8 cellular contexts compared by ENCODE assay signal in genomic region chr19:16324384-16325160, GRCh38. TPM values are rescaled to one million over a fixed set of nuclear protein-coding genes. Genes with fewer than 3 reads are reported as not detected.
DNase-seq lines count a peak whose midpoint lies in the region; ATAC-seq and TF ChIP-seq lines count a peak whose summit lies in the region.

KLF2 (plus strand) TSS chr19:16324826; CDS start chr19:16324924, 98 bp downstream.

- no peak for TF ChIP-seq CTCF in PC-3 (conservative IDR thresholded peaks at IDR 0.05; ENCODE audit: low read depth, low read length)

- no TSS peak for BruUV-seq in PC-3 (replicated peaks; lab: Mats Ljungman, UMichigan)

- peak within 1 kb of the TSS; percentile 81 for H3K9ac ChIP-seq in PC-3 (ENCODE audit: low read length)

- H3K4me3 Mint-ChIP-seq in naive B cell, result peak within 1 kb of the TSS; percentile 88 to 97 (median 92)

- H3K27ac ChIP-seq in PC-3 (ENCODE audit: low read length), result peak within 1 kb of the TSS; percentile 9; the same call in 1 of the 2 replicates

- H3K36me3 Mint-ChIP-seq in naive B cell, result peaks cover 22 to 29% of the 10 kb centered on the region in 2 donors

- H3K9me2 ChIP-seq in PC-3 (replicated peaks; ENCODE audit: low read length), result no peaks in the 10 kb centered on the region

- peak within 1 kb of the TSS; percentile 99 to 100 (median 99) for H3K27ac Mint-ChIP-seq in naive B cell

- ATAC-seq in GM19025 (IDR thresholded peaks at IDR 0.05; ENCODE audit: low read depth, unreplicated experiment) (peak; percentile 76), HG03354 (IDR thresholded peaks at IDR 0.05; ENCODE audit: poor library complexity, severe bottlenecking, unreplicated experiment) (peak; percentile 73), PC-3 (peak; percentile 95), naive B cell (ENCODE audit: low read depth in 2 of 2) (peak; percentile 62 to 66)

- H3K27me3 ChIP-seq in PC-3 (ENCODE audit: low read length), result no peaks in the 10 kb centered on the region

- peak within 1 kb of the TSS; percentile 77 for H2AFZ ChIP-seq in PC-3 (ENCODE audit: low read length)

- no peaks in the 10 kb centered on the region for H3K79me2 ChIP-seq in PC-3 (ENCODE audit: low read length)

- no peaks in the 10 kb centered on the region for H3F3A ChIP-seq in PC-3 (ENCODE audit: low read length, unreplicated experiment)

- H4K20me1 ChIP-seq in PC-3 (ENCODE audit: low read length), result no peaks in the 10 kb centered on the region

- H3K9me3 ChIP-seq in PC-3 (ENCODE audit: low read length), result no peaks in the 10 kb centered on the region

- POLR2A ChIA-PET in PC-3 (lab: Charles Lee; ENCODE audit: unreplicated experiment), result interaction anchor here (0.6 to 1.0 kb wide), 8 partner anchors 31 to 1677 kb away, joined by 3 to 16 read pairs (median 4); no protein-coding TSS in a partner anchor

- intact Hi-C loops in PC-3 (cut with micrococcal nuclease), result loop anchor here (1.0 to 2.0 kb wide), 2 partner anchors 32 to 45 kb away; no protein-coding TSS in a partner anchor

- DNase-seq in Ammon's horn (ENCODE audit: low spot score), result peak; percentile 75
- peak; percentile 90 for DNase-seq in PC-3
- DNase-seq in activated T-cell treated with anti-CD3 and anti-CD28 coated beads, Interleukin-2, amount 50 U/mL, for 48 hours, result peak; percentile 78 to 83
- peak; percentile 95 for DNase-seq in fibroblast of gingiva (ENCODE audit: low read depth)
- DNase-seq in naive B cell, result peak; percentile 94
- peak; percentile 54 to 63 for DNase-seq in stimulated activated CD8-positive, alpha-beta memory T cell treated with anti-CD3 and anti-CD28 coated beads, Interleukin-7, amount 100 ng/mL, for 48 hours (ENCODE audit: extremely low read depth in 1 of 2, low read depth in 1 of 2)

- H3K4me1 ChIP-seq in PC-3 (ENCODE audit: insufficient read depth, low read length), result no peaks in the 10 kb centered on the region

- H3K4me3 ChIP-seq in PC-3 (ENCODE audit: low read length), result peak within 1 kb of the TSS; percentile 84

- peak within 1 kb of the TSS; percentile 95 for H3K4me2 ChIP-seq in PC-3 (ENCODE audit: low read length)

- H3K4me1 Mint-ChIP-seq in naive B cell, result peaks cover 51 to 64% (median 61%) of the 10 kb centered on the region in 3 donors

- CTCF ChIA-PET in PC-3 (lab: Charles Lee), result interaction anchor here (0.5 kb wide), 1 partner anchor 11 kb away, joined by 8 read pairs; no protein-coding TSS in a partner anchor

- H3K36me3 ChIP-seq in PC-3 (ENCODE audit: low read depth, low read length), result no peaks in the 10 kb centered on the region

- H3K27me3 Mint-ChIP-seq in naive B cell, result no peaks in the 10 kb centered on the region

- H3K9me3 Mint-ChIP-seq in naive B cell, result peaks cover 0 to 6% (median 0%) of the 10 kb centered on the region in 7 donors

RNA-seq across cellular contexts. Expression of gene KLF2, which starts in this region (rescaled TPM):
- 4.8 and 6.6 TPM in 2 replicates for total RNA-seq in PC-3 (2014; rRNA removed)
- 100 to 1,000 TPM; 145 to 413 (median 248) TPM for polyA plus RNA-seq in naive B cell (ENCODE audit: low read depth in 6 of 6)

Comparison
In these comparisons a context has a peak if more than half of its experiments do, and no peak if none do; other contexts are left out.
1. Peak in every context shown above with its lines: DNase-seq, ATAC-seq, H3K4me3 ChIP-seq and H3K27ac ChIP-seq.